1 cellular context compared by ENCODE assay signal in the genomic region with DNA sequence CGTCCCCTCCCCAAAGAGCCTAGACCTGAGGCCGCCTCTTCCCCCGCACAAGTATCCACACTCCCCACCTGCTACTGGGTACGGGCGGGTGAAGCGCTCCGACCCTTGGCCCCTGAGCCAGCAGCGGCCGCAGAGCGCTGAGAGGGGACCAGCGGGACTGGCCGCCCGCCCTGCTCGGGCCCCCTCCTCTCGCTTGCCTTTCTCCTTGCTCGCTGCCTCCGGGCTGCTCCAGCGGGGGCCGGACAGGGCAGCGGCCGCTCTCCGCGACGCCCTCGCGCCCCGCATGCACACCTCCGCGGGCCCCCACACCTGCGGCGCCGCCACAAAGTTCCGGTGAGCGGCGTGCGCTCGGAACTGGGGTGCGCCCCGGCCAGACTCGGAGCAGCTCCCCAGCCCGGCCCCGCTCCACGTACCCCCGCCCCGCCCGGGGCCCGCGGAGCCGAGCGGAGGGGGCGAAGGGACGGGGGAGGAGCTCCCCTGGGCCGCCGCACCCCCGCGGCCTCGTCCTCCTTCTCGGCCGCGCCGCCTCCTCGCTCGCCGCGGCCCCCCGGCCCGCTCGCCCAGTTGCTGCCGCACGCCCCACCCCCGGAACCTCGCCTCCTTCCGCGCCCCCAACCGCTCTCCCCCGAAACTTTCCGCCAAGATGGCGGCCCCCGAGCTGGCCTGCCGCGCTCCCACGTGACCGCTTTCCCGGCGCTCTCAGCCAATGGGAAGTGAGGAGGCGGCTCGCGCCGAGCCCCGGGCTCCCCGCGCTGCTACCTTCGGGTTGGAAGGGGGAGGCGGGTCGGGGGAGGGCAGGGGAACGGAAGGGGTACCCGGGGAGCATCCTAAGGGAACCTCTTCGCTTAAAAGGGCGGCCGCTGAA.
TF ChIP-seq lines count a peak whose summit lies in the region.

No MANE protein-coding gene starts in this region.

TF ChIP-seq in WTC11, 78 proteins besides CTCF, POLR2A, EP300 and RAD21 (continued from another document):
- TF ChIP-seq, protein P1, sequence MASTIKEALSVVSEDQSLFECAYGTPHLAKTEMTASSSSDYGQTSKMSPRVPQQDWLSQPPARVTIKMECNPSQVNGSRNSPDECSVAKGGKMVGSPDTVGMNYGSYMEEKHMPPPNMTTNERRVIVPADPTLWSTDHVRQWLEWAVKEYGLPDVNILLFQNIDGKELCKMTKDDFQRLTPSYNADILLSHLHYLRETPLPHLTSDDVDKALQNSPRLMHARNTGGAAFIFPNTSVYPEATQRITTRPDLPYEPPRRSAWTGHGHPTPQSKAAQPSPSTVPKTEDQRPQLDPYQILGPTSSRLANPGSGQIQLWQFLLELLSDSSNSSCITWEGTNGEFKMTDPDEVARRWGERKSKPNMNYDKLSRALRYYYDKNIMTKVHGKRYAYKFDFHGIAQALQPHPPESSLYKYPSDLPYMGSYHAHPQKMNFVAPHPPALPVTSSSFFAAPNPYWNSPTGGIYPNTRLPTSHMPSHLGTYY (CRISPR knock-in tag; IDR thresholded peaks at IDR 0.05), result no peak
- TF ChIP-seq NFYB (CRISPR knock-in tag; conservative IDR thresholded peaks at IDR 0.05; ENCODE audit: low read depth), result peak; percentile 61
- peak; percentile 65; the same call in 1 of the 2 replicates for TF ChIP-seq CREM (CRISPR knock-in tag; IDR thresholded peaks at IDR 0.05)
- TF ChIP-seq, protein P2, sequence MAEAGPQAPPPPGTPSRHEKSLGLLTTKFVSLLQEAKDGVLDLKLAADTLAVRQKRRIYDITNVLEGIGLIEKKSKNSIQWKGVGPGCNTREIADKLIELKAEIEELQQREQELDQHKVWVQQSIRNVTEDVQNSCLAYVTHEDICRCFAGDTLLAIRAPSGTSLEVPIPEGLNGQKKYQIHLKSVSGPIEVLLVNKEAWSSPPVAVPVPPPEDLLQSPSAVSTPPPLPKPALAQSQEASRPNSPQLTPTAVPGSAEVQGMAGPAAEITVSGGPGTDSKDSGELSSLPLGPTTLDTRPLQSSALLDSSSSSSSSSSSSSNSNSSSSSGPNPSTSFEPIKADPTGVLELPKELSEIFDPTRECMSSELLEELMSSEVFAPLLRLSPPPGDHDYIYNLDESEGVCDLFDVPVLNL (CRISPR knock-in tag; IDR thresholded peaks at IDR 0.05; ENCODE audit: borderline replicate concordance, low read depth), result no peak
